29 cellular contexts compared by ENCODE assay signal in genomic region chr13:53310786-53311185, GRCh38.
"Had no signal": no experiment of that assay in that cellular context is flagged by ENCODE, and none has a peak within 500 bp of the region (broad histone marks: within the 10 kb centered on the region; RNA-seq: fewer than 3 reads in every experiment).

No MANE protein-coding gene starts in this region.

- H3K79me2 ChIP-seq: hepatocyte had no signal

- H3K27me3 ChIP-seq: heart right ventricle, hepatocyte, left lung, neutrophil, ovary, stomach, testis, thyroid gland, transverse colon, upper lobe of left lung, vagina had no signal

- H3K36me3 ChIP-seq: heart right ventricle, left lung, lower lobe of right lung, neutrophil, ovary, prostate gland, stomach, thyroid gland, transverse colon, upper lobe of left lung, vagina had no signal

- DNase-seq: heart right ventricle; kidney glomerular epithelial cell; left colon; left lung; lower lobe of right lung; midbrain; mucosa of descending colon; naive thymus-derived CD4-positive, alpha-beta T cell; occipital lobe; ovary; posterior cingulate gyrus; retina; right cardiac atrium; stimulated activated CD4-positive, alpha-beta T cell treated with anti-CD3 and anti-CD28 coated beads, Interleukin-12 subunit alpha, Interleukin-12 subunit beta, amount 100 ng/mL, for 4 hours; stimulated activated CD4-positive, alpha-beta T cell treated with anti-CD3 and anti-CD28 coated beads, Interleukin-15, amount 100 ng/mL, for 24 hours; stimulated activated CD4-positive, alpha-beta T cell treated with anti-CD3 and anti-CD28 coated beads, Interleukin-2, amount 100 ng/mL, for 24 hours; stimulated activated CD4-positive, alpha-beta T cell treated with anti-CD3 and anti-CD28 coated beads, Interleukin-4, amount 100 ng/mL, for 1 hour; stimulated activated naive B cell treated with anti-CD40 and anti-IgM and Interleukin-4, amounts not matched to agents 10 μg/mL and 1 μg/mL and 100 μg/mL, for 72 hours; stimulated activated naive CD8-positive, alpha-beta T cell treated with anti-CD3 and anti-CD28 coated beads, Interleukin-15, Interleukin-2, amounts not matched to agents 100 U/mL and 50 U/mL, for 24 hours; stomach; testis; thyroid gland; transverse colon; upper lobe of left lung had no signal

- H3K27ac ChIP-seq: heart right ventricle, hepatocyte, left lung, lower lobe of right lung, neutrophil, ovary, prostate gland, skin epidermis, stomach, testis, thyroid gland, transverse colon, upper lobe of left lung, vagina had no signal

- H3K9me3 ChIP-seq: heart right ventricle, left lung, lower lobe of right lung, mucosa of descending colon, neutrophil, ovary, prostate gland, stomach, testis, thyroid gland, transverse colon, upper lobe of left lung, vagina had no signal

- H3K4me2 ChIP-seq: hepatocyte had no signal

- H2AFZ ChIP-seq: hepatocyte had no signal

- H3K4me1 ChIP-seq: heart right ventricle, left lung, lower lobe of right lung, prostate gland, stomach, testis, thyroid gland, transverse colon, upper lobe of left lung, vagina had no signal

- H3K4me3 ChIP-seq: heart right ventricle, hepatocyte, left lung, lower lobe of right lung, mucosa of descending colon, ovary, prostate gland, skin epidermis, stomach, testis, thyroid gland, transverse colon, upper lobe of left lung, vagina had no signal
